In genomic region chr16:64138621-64139020, GRCh38 we compare ENCODE assay signal across 34 cellular contexts.
"Had no signal": no experiment of that assay in that cellular context is flagged by ENCODE, and none has a peak within 500 bp of the region (broad histone marks: within the 10 kb centered on the region; RNA-seq: fewer than 3 reads in every experiment).

No MANE protein-coding gene starts in this region.

- DNase-seq: Karpas-422, Kasumi-1, MG63, MM.1S, MV-4-11, NCI-H1048, NCI-H1092, NCI-H1092 treated with DMSO at 0.1 percent for 48 hours, NCI-H1105, NCI-H1105 treated with DMSO at 0.1 percent for 48 hours, NCI-H1417, NCI-H1417 treated with DMSO at 0.1 percent for 48 hours, NCI-H1436, NCI-H1436 treated with DMSO at 0.1 percent for 48 hours, NCI-H146, NCI-H1694, NCI-H1694 treated with DMSO at 0.1 percent for 48 hours, NCI-H187, NCI-H187 treated with DMSO at 0.1 percent for 48 hours, NCI-H1930, NCI-H2029, NCI-H2029 treated with DMSO at 0.1 percent for 48 hours, NCI-H2081, NCI-H2081 treated with DMSO at 0.1 percent for 48 hours, NCI-H2107, NCI-H2171, NCI-H2171 treated with DMSO at 0.1 percent for 48 hours, NCI-H2227 treated with DMSO at 0.1 percent for 48 hours, NCI-H226, NCI-H345, NCI-H446, NCI-H446 treated with DMSO at 0.1 percent for 48 hours, NCI-H510A, NCI-H510A treated with DMSO at 0.1 percent for 48 hours had no signal
